ENCODE assay signal across 14 cellular contexts in the genomic region with DNA sequence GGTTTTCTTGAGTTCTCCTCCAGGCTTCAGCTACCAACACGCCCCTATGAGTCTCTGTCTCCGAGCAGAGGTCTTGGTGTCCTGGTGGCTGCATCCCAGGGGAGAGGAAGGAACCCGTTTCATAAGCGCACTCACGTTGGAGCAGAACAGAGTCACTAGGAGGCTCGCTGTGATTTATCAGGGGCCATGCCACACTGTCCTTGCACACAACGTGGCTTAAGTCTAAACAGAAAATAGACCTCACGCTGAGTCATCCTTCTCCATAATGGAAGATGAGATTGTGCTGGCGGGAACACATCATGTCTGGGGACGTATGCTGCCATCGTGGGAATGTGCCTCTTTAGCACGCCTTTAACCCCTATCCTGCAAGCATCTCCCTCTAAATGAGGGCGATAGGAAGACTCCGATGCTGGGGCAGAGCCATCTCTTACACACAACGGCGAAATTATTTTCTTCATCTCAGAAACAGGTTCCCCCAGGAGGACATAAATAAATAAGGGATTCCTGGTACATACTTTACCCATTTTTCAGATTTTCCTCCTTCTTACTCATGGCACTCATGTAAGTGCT.
A peak's percentile ranks its signal among the peaks of the same experiment; 100 is the strongest.
DNase-seq lines count a peak whose midpoint lies in the region; ATAC-seq and TF ChIP-seq lines count a peak whose summit lies in the region.
"Had no signal": no experiment of that assay in that cellular context is flagged by ENCODE, and none has a peak within 500 bp of the region (broad histone marks: within the 10 kb centered on the region; RNA-seq: fewer than 3 reads in every experiment).

No MANE protein-coding gene starts in this region.

- H3F3A ChIP-seq in neural progenitor cell (ENCODE audit: low read depth): no peaks in the 10 kb centered on the region

- ATAC-seq in HG03354 (IDR thresholded peaks at IDR 0.05; ENCODE audit: poor library complexity, severe bottlenecking, unreplicated experiment): no peak
- ATAC-seq: GM12878 had no signal

- H3K27ac ChIP-seq in ectodermal cell (ENCODE audit: insufficient read depth, low read depth, low read length, poor library complexity, severe bottlenecking) (peak overlapping the region; percentile 69), neural progenitor cell (no peak overlapping the region)
- H3K27ac ChIP-seq: neutrophil had no signal

- no peaks in the 10 kb centered on the region for H3K36me3 ChIP-seq in ectodermal cell (ENCODE audit: control insufficient read depth, insufficient read depth, low read length)
- H3K36me3 ChIP-seq in neural progenitor cell: no peaks in the 10 kb centered on the region
- H3K36me3 ChIP-seq: neutrophil had no signal

- TF ChIP-seq POLR2A in NB4 (IDR thresholded peaks at IDR 0.05; ENCODE audit: extremely low read depth, insufficient read length): no peak

- no peaks in the 10 kb centered on the region for H3K9me3 Mint-ChIP-seq in neural progenitor cell
- no peaks in the 10 kb centered on the region for H3K9me3 Mint-ChIP-seq in activated T-cell treated with anti-CD3 and anti-CD28 coated beads, Interleukin-2, amount 50 U/mL, for 24 hours
- H3K9me3 Mint-ChIP-seq: activated CD4-positive, alpha-beta memory T cell treated with anti-CD3 and anti-CD28 coated beads for 36 hours; CD8-positive, alpha-beta memory T cell; immature natural killer cell had no signal

- H3K27me3 ChIP-seq in ectodermal cell (ENCODE audit: control insufficient read depth, insufficient read depth, low read length, poor library complexity, severe bottlenecking) (no peaks in the 10 kb centered on the region), neural progenitor cell (no peaks in the 10 kb centered on the region)

- no peak overlapping the region for H2AFZ ChIP-seq in neural progenitor cell (replicated peaks)

- H3K79me2 ChIP-seq in neural progenitor cell (ENCODE audit: low read depth): no peaks in the 10 kb centered on the region

- no peak overlapping the region for H3K9ac ChIP-seq in neural progenitor cell

- H3K4me3 ChIP-seq in NB4 (ENCODE audit: low read depth, low read length): no peak overlapping the region
- no peak overlapping the region for H3K4me3 ChIP-seq in ectodermal cell (ENCODE audit: insufficient read depth, low read depth, low read length)
- H3K4me3 ChIP-seq in neural progenitor cell: no peak overlapping the region
- H3K4me3 ChIP-seq: GM12878 had no signal

- peak overlapping the region; percentile 61 for H3K4me3 Mint-ChIP-seq in neural progenitor cell
- H3K4me3 Mint-ChIP-seq in activated T-cell treated with anti-CD3 and anti-CD28 coated beads, Interleukin-2, amount 50 U/mL, for 24 hours: no peak overlapping the region
- H3K4me3 Mint-ChIP-seq: activated CD4-positive, alpha-beta memory T cell treated with anti-CD3 and anti-CD28 coated beads for 36 hours; CD8-positive, alpha-beta memory T cell; immature natural killer cell had no signal

- no peaks in the 10 kb centered on the region for H4K20me1 ChIP-seq in neural progenitor cell (ENCODE audit: low read depth)

- 91 to 93% methylated on average over 16 of the region's 16 CpGs for WGBS in ectodermal cell, 2 experiments

- H3K27me3 Mint-ChIP-seq in neural progenitor cell (ENCODE audit: insufficient read depth, low read depth): peaks cover 8% of the 10 kb centered on the region
- H3K27me3 Mint-ChIP-seq in activated T-cell treated with anti-CD3 and anti-CD28 coated beads, Interleukin-2, amount 50 U/mL, for 24 hours: no peaks in the 10 kb centered on the region
- H3K27me3 Mint-ChIP-seq: activated CD4-positive, alpha-beta memory T cell treated with anti-CD3 and anti-CD28 coated beads for 36 hours had no signal

- H3K4me1 ChIP-seq in ectodermal cell (ENCODE audit: control insufficient read depth, insufficient read depth, low read length) (peaks cover 29% of the 10 kb centered on the region), neural progenitor cell (peaks cover 33% of the 10 kb centered on the region)

- H3K4me2 ChIP-seq in neural progenitor cell: no peak overlapping the region

- no peaks in the 10 kb centered on the region for H3K9me3 ChIP-seq in ectodermal cell (ENCODE audit: control insufficient read depth, low read length)
- no peaks in the 10 kb centered on the region for H3K9me3 ChIP-seq in neural progenitor cell (ENCODE audit: low read depth)
- H3K9me3 ChIP-seq: neutrophil had no signal

- no peaks in the 10 kb centered on the region for H3K36me3 Mint-ChIP-seq in neural progenitor cell
- no peaks in the 10 kb centered on the region for H3K36me3 Mint-ChIP-seq in activated T-cell treated with anti-CD3 and anti-CD28 coated beads, Interleukin-2, amount 50 U/mL, for 24 hours (ENCODE audit: low read depth)
- H3K36me3 Mint-ChIP-seq: activated CD4-positive, alpha-beta memory T cell treated with anti-CD3 and anti-CD28 coated beads for 36 hours; CD8-positive, alpha-beta memory T cell; immature natural killer cell had no signal

- TF ChIP-seq CTCF in NB4 (IDR thresholded peaks at IDR 0.05; ENCODE audit: low read depth, low read length) (no peak), neural progenitor cell (IDR thresholded peaks at IDR 0.05) (no peak)

- peak; percentile 39 for DNase-seq in Ammon's horn (ENCODE audit: low spot score)
- DNase-seq in NB4 (ENCODE audit: low read depth): peak; percentile 17
- DNase-seq in neural progenitor cell (ENCODE audit: low spot score): no peak
- no peak for DNase-seq in activated T-cell treated with anti-CD3 and anti-CD28 coated beads, Interleukin-2, amount 50 U/mL, for 24 hours
- DNase-seq in stimulated activated CD4-positive, alpha-beta T cell treated with anti-CD3 and anti-CD28 coated beads, Interleukin-4, amount 100 ng/mL, for 1 hour: no peak
- DNase-seq in retina: no peak
- DNase-seq: activated CD4-positive, alpha-beta memory T cell treated with anti-CD3 and anti-CD28 coated beads for 36 hours; activated naive CD4-positive, alpha-beta T cell treated with anti-CD3 and anti-CD28 coated beads, Interleukin-2, amount 50 U/mL, for 16 hours; CD8-positive, alpha-beta memory T cell; immature natural killer cell had no signal

- H3K4me1 Mint-ChIP-seq in neural progenitor cell: peaks cover 51% of the 10 kb centered on the region
- no peaks in the 10 kb centered on the region for H3K4me1 Mint-ChIP-seq in activated T-cell treated with anti-CD3 and anti-CD28 coated beads, Interleukin-2, amount 50 U/mL, for 24 hours (ENCODE audit: low read depth)
- H3K4me1 Mint-ChIP-seq: CD8-positive, alpha-beta memory T cell had no signal

- H3K27ac Mint-ChIP-seq in neural progenitor cell: peak overlapping the region; percentile 99
- no peak overlapping the region for H3K27ac Mint-ChIP-seq in activated T-cell treated with anti-CD3 and anti-CD28 coated beads, Interleukin-2, amount 50 U/mL, for 24 hours
- H3K27ac Mint-ChIP-seq: activated CD4-positive, alpha-beta memory T cell treated with anti-CD3 and anti-CD28 coated beads for 36 hours; CD8-positive, alpha-beta memory T cell; immature natural killer cell had no signal

Comparison
In these comparisons a context has a peak if more than half of its experiments do, and no peak if none do; other contexts are left out.
1. DNase-seq: peak in Ammon's horn (single experiment) and NB4 (single experiment); none in neural progenitor cell (single experiment), activated T-cell treated with anti-CD3 and anti-CD28 coated beads, Interleukin-2, amount 50 U/mL, for 24 hours (single experiment), stimulated activated CD4-positive, alpha-beta T cell treated with anti-CD3 and anti-CD28 coated beads, Interleukin-4, amount 100 ng/mL, for 1 hour (single experiment) and retina (single experiment).